ENCODE assay signal across 14 cellular contexts in the genomic region with DNA sequence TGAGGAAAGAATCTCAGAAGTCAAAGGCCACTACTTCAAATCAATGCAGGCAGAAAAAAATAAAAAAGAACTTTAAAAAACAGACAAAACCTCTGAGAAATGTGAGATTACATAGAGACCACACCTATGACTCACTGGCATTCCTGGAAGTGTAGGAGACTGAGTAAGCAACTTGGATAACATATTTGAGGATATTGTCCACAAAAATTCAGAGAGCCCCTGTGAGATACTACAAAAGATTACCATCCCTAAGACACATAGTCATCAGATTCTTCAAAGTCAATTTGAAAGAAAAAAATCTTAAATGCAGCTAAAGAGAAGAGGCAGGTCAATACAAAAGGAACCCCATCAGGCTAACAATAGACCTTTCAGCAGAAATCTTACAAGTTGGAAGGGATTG.
DNase-seq lines count a peak whose midpoint lies in the region; ATAC-seq lines count a peak whose summit lies in the region.
"Had no signal": no experiment of that assay in that cellular context is flagged by ENCODE, and none has a peak within 500 bp of the region (broad histone marks: within the 10 kb centered on the region; RNA-seq: fewer than 3 reads in every experiment).

No MANE protein-coding gene starts in this region.

- no peaks in the 10 kb centered on the region for H3K36me3 ChIP-seq in HAP-1 (replicated peaks)
- H3K36me3 ChIP-seq: esophagus muscularis mucosa, left ventricle myocardium inferior had no signal

- peaks cover 15% of the 10 kb centered on the region for H3K9me3 ChIP-seq in HAP-1
- H3K9me3 ChIP-seq: esophagus muscularis mucosa had no signal

- peaks cover 7% of the 10 kb centered on the region for H3K9me3 Mint-ChIP-seq in activated CD4-positive, alpha-beta T cell treated with anti-CD3 and anti-CD28 coated beads, Interleukin-2, amount 10 ng/mL, durations not matched to agents 7 days and 5 days

- no peaks in the 10 kb centered on the region for H3K27me3 Mint-ChIP-seq in activated CD4-positive, alpha-beta T cell treated with anti-CD3 and anti-CD28 coated beads, Interleukin-2, amount 10 ng/mL, durations not matched to agents 7 days and 5 days

- CTCF ChIA-PET in activated CD4-positive, alpha-beta T cell treated with anti-CD3 and anti-CD28 coated beads, Interleukin-2, amount 10 ng/mL, durations not matched to agents 7 days and 5 days (lab: Charles Lee), result no interaction called here

- no peaks in the 10 kb centered on the region for H3K36me3 Mint-ChIP-seq in activated CD4-positive, alpha-beta T cell treated with anti-CD3 and anti-CD28 coated beads, Interleukin-2, amount 10 ng/mL, durations not matched to agents 7 days and 5 days (ENCODE audit: low read depth)

- no peak overlapping the region for H3K27ac Mint-ChIP-seq in activated CD4-positive, alpha-beta T cell treated with anti-CD3 and anti-CD28 coated beads, Interleukin-2, amount 10 ng/mL, durations not matched to agents 7 days and 5 days

- H3K4me1 Mint-ChIP-seq in activated CD4-positive, alpha-beta T cell treated with anti-CD3 and anti-CD28 coated beads, Interleukin-2, amount 10 ng/mL, durations not matched to agents 7 days and 5 days, result no peaks in the 10 kb centered on the region

- ATAC-seq in HG02763 (IDR thresholded peaks at IDR 0.05; ENCODE audit: unreplicated experiment), result no peak

- H3K4me1 ChIP-seq in HAP-1, result no peaks in the 10 kb centered on the region
- H3K4me1 ChIP-seq: esophagus muscularis mucosa, left ventricle myocardium inferior had no signal

- POLR2A ChIA-PET in activated CD4-positive, alpha-beta T cell treated with anti-CD3 and anti-CD28 coated beads, Interleukin-2, amount 10 ng/mL, durations not matched to agents 7 days and 5 days (lab: Charles Lee), result no interaction called here

- H3K27me3 ChIP-seq in HAP-1 (ENCODE audit: low read depth), result no peaks in the 10 kb centered on the region
- H3K27me3 ChIP-seq: esophagus muscularis mucosa had no signal

- in situ Hi-C loops in HAP-1 (cut with MboI; ENCODE audit: low sequenced_read_pairs), result no loop called here

- no peak overlapping the region for H3K4me3 Mint-ChIP-seq in activated CD4-positive, alpha-beta T cell treated with anti-CD3 and anti-CD28 coated beads, Interleukin-2, amount 10 ng/mL, durations not matched to agents 7 days and 5 days

- DNase-seq in A172 (ENCODE audit: low spot score) (peak; percentile 94), HS-5 (ENCODE audit: low read depth) (peak; percentile 94), amniotic epithelial cell (ENCODE audit: low read depth) (peak; percentile 96), foreskin melanocyte (peak; percentile 15), HuH-7.5 (ENCODE audit: low spot score) (no peak), HAP-1 (ENCODE audit: low spot score in 2 of 2) (no peak)
- no peak for DNase-seq in activated CD4-positive, alpha-beta T cell treated with anti-CD3 and anti-CD28 coated beads, Interleukin-2, amount 10 ng/mL, durations not matched to agents 7 days and 5 days
- DNase-seq: activated CD8-positive, alpha-beta memory T cell treated with anti-CD3 and anti-CD28 coated beads, Interleukin-2, amount 50 U/mL, for 4 hours; aorta; left ventricle myocardium inferior; NCI-H1694; stimulated activated CD4-positive, alpha-beta T cell treated with anti-CD3 and anti-CD28 coated beads, Interleukin-2, amount 100 ng/mL, for 48 hours had no signal

- no peak overlapping the region for H3K4me3 ChIP-seq in HAP-1
- H3K4me3 ChIP-seq: esophagus muscularis mucosa, left ventricle myocardium inferior had no signal

Comparison
In these comparisons a context has a peak if more than half of its experiments do, and no peak if none do; other contexts are left out.
1. DNase-seq: peak in A172 (single experiment), HS-5 (single experiment), amniotic epithelial cell (single experiment) and foreskin melanocyte (single experiment); none in activated CD4-positive, alpha-beta T cell treated with anti-CD3 and anti-CD28 coated beads, Interleukin-2, amount 10 ng/mL, durations not matched to agents 7 days and 5 days (single experiment), HuH-7.5 (single experiment) and HAP-1 (0 of 2).